ENCODE assay signal across 14 cellular contexts in the genomic region with DNA sequence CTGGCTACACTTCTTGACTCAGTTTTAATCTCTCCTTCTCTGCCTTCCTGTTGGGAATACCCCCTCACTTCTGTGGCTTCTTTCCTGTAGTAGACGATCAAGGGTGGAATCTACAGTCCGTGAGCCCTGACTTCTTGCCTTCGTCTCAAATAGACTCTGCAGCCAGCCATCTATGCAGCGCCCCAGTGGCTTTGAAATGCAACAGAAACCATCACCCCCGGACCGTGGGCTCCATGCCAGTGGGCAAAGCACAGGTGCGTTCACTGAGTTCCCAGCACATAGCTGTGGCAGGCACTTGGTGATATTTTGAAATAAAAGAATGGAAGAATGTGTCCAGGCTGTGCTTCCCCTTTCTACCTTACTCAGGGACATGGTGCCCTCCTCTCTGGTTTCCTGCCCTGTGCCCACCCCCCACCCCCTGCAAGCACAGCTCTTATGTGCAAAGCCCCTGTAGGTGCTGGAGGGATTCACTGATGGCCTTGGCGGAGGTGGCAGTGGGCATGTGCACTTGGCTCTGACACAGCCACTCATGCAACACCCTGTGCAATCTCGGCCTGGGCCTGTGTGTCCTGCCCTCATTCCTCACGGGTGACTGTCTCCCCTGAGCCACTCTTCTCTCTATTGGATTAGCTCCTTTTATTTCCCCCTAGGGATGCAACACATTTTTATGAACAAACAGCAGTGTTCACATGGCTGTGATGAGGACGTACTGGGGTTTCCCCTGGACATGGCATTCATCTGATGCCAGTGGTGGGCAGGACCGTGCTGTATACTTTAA. TPM values are rescaled to one million over a fixed set of nuclear protein-coding genes. Genes with fewer than 3 reads are reported as not detected.
DNase-seq lines count a peak whose midpoint lies in the region; ATAC-seq and TF ChIP-seq lines count a peak whose summit lies in the region.
"Had no signal": no experiment of that assay in that cellular context is flagged by ENCODE, and none has a peak within 500 bp of the region (broad histone marks: within the 10 kb centered on the region; RNA-seq: fewer than 3 reads in every experiment).

No MANE protein-coding gene starts in this region.

- H3K4me3 ChIP-seq in NB4 (ENCODE audit: low read depth, low read length), result no peak overlapping the region
- H3K4me3 ChIP-seq in mesenchymal stem cell (ENCODE audit: insufficient read depth in 1 of 2, low read depth in 1 of 2, low read length in 2 of 2), result no peak overlapping the region
- H3K4me3 ChIP-seq: esophagus muscularis mucosa had no signal

- H3K27me3 ChIP-seq in mesenchymal stem cell (ENCODE audit: control insufficient read depth in 1 of 2, insufficient read depth in 1 of 2, low read length in 2 of 2), result peaks cover 13 to 36% of the 10 kb centered on the region in 2 experiments
- H3K27me3 ChIP-seq: esophagus muscularis mucosa had no signal

- no peak overlapping the region for H4K8ac ChIP-seq in mesenchymal stem cell (ENCODE audit: low read length)

- H2BK12ac ChIP-seq in mesenchymal stem cell (ENCODE audit: low read length in 2 of 2), result no peak overlapping the region

- H3K4me1 ChIP-seq in mesenchymal stem cell (ENCODE audit: control insufficient read depth, insufficient read depth, low read depth, low read length), result peaks cover 36% of the 10 kb centered on the region

- no peak overlapping the region for H2BK120ac ChIP-seq in mesenchymal stem cell (ENCODE audit: low read depth, low read length)

- no peaks in the 10 kb centered on the region for H3K9me3 ChIP-seq in mesenchymal stem cell (ENCODE audit: control insufficient read depth, low read length)
- H3K9me3 ChIP-seq: esophagus muscularis mucosa had no signal

- H3K4me2 ChIP-seq in mesenchymal stem cell (ENCODE audit: low read length, poor library complexity, severe bottlenecking), result no peak overlapping the region

- no peak overlapping the region for H3K23ac ChIP-seq in mesenchymal stem cell (ENCODE audit: low read length in 2 of 2)

- no peak overlapping the region for H3K9ac ChIP-seq in mesenchymal stem cell (ENCODE audit: low read length)

- WGBS in mesenchymal stem cell, result 77% methylated on average over 12 of the region's 12 CpGs

- no peak overlapping the region for H4K91ac ChIP-seq in mesenchymal stem cell (ENCODE audit: low read length)

- H2AFZ ChIP-seq in mesenchymal stem cell (ENCODE audit: low read depth, low read length), result no peak overlapping the region

- no peak overlapping the region for H2AK5ac ChIP-seq in mesenchymal stem cell (ENCODE audit: low read length, severe bottlenecking)

- H2BK5ac ChIP-seq in mesenchymal stem cell (ENCODE audit: low read depth, low read length, poor library complexity, severe bottlenecking), result no peak overlapping the region

- no peak overlapping the region for H3K18ac ChIP-seq in mesenchymal stem cell (ENCODE audit: low read depth in 1 of 2, low read length in 2 of 2)

- ATAC-seq in HG03354 (IDR thresholded peaks at IDR 0.05; ENCODE audit: poor library complexity, severe bottlenecking, unreplicated experiment), result no peak
- ATAC-seq in HG02763 (IDR thresholded peaks at IDR 0.05; ENCODE audit: unreplicated experiment), result no peak

- no peaks in the 10 kb centered on the region for H3K79me1 ChIP-seq in mesenchymal stem cell (replicated peaks; ENCODE audit: low read length, poor library complexity, severe bottlenecking)

- no peak overlapping the region for H3K4ac ChIP-seq in mesenchymal stem cell (ENCODE audit: low read depth in 1 of 2, low read length in 2 of 2)

- no peak overlapping the region for H3K27ac ChIP-seq in mesenchymal stem cell (ENCODE audit: low read length, poor library complexity, severe bottlenecking)

- TF ChIP-seq POLR2A in NB4 (IDR thresholded peaks at IDR 0.05; ENCODE audit: extremely low read depth, insufficient read length), result no peak

- peaks cover 0 to 2% of the 10 kb centered on the region in 2 experiments for H3K36me3 ChIP-seq in mesenchymal stem cell (ENCODE audit: control insufficient read depth in 1 of 2, insufficient read depth in 2 of 2, low read depth in 1 of 2, low read length in 2 of 2)
- H3K36me3 ChIP-seq: esophagus muscularis mucosa had no signal

- H3K14ac ChIP-seq in mesenchymal stem cell (ENCODE audit: low read length in 2 of 2), result peak overlapping the region in 1 of 2 experiments; percentile 36

- TF ChIP-seq CTCF in NB4 (IDR thresholded peaks at IDR 0.05; ENCODE audit: low read depth, low read length), result no peak

- no peak overlapping the region for H2BK15ac ChIP-seq in mesenchymal stem cell (ENCODE audit: low read depth, poor library complexity, severe bottlenecking)

- DNase-seq in AG20443 (ENCODE audit: low spot score) (peak; percentile 79), NB4 (ENCODE audit: low read depth) (peak; percentile 23), dermis blood vessel endothelial cell (peak; percentile 28), mesenchymal stem cell (peak; percentile 77), NCI-H748 treated with DMSO at 0.1 percent for 48 hours (lab: John Stamatoyannopoulos, UW) (no peak), DMS79 treated with DMSO at 0.1 percent for 48 hours (lab: John Stamatoyannopoulos, UW) (no peak)
- DNase-seq: aorta; CD8-positive, alpha-beta memory T cell; NCI-H1436 had no signal

RNA-seq across cellular contexts. Expression of a gene that starts 5.5 kb away (rescaled TPM):
- total RNA-seq in dermis blood vessel endothelial cell, result not detected in 2 replicates
- not detected for polyA plus RNA-seq in mesenchymal stem cell (2013, experiment 1 of 2)
- not detected for polyA plus RNA-seq in mesenchymal stem cell (2013, experiment 2 of 2)
- total RNA-seq: aorta; CD8-positive, alpha-beta memory T cell; esophagus muscularis mucosa; liver; subcutaneous adipose tissue had no signal
- polyA plus RNA-seq: aorta; CD8-positive, alpha-beta memory T cell; liver had no signal

RNA-seq across cellular contexts. Expression of a gene that starts 11.2 kb away (rescaled TPM):
- 0.17 and 4.7 TPM in 2 replicates for total RNA-seq in dermis blood vessel endothelial cell
- 0.40 TPM for polyA plus RNA-seq in mesenchymal stem cell (2013, experiment 1 of 2)
- polyA plus RNA-seq in mesenchymal stem cell (2013, experiment 2 of 2), result 0.68 TPM
- total RNA-seq: CD8-positive, alpha-beta memory T cell had no signal
- polyA plus RNA-seq: CD8-positive, alpha-beta memory T cell had no signal

RNA-seq across cellular contexts. Expression of a gene that starts 13.1 kb away (rescaled TPM):
- total RNA-seq in dermis blood vessel endothelial cell, result not detected in 2 replicates
- not detected for polyA plus RNA-seq in mesenchymal stem cell (2013, experiment 1 of 2)
- not detected for polyA plus RNA-seq in mesenchymal stem cell (2013, experiment 2 of 2)
- total RNA-seq: aorta; CD8-positive, alpha-beta memory T cell; esophagus muscularis mucosa; liver; subcutaneous adipose tissue had no signal
- polyA plus RNA-seq: aorta; CD8-positive, alpha-beta memory T cell; liver had no signal

RNA-seq across cellular contexts. Expression of a gene that starts 13.4 kb away (rescaled TPM):
- 0.14 TPM in 1 of 2 replicates, not detected in the other for total RNA-seq in dermis blood vessel endothelial cell
- not detected for polyA plus RNA-seq in mesenchymal stem cell (2013, experiment 1 of 2)
- polyA plus RNA-seq in mesenchymal stem cell (2013, experiment 2 of 2), result not detected
- total RNA-seq: aorta; CD8-positive, alpha-beta memory T cell; esophagus muscularis mucosa; liver; subcutaneous adipose tissue had no signal
- polyA plus RNA-seq: aorta; CD8-positive, alpha-beta memory T cell; liver had no signal

RNA-seq across cellular contexts. Expression of a gene that starts 31.8 kb away (rescaled TPM):
- 12.3 and 18.1 TPM in 2 replicates for total RNA-seq in dermis blood vessel endothelial cell
- 4.9 TPM for polyA plus RNA-seq in mesenchymal stem cell (2013, experiment 1 of 2)
- 4.5 TPM for polyA plus RNA-seq in mesenchymal stem cell (2013, experiment 2 of 2)

Comparison
In these comparisons a context has a peak if more than half of its experiments do, and no peak if none do; other contexts are left out.
1. DNase-seq: peak in AG20443 (single experiment), NB4 (single experiment), dermis blood vessel endothelial cell (single experiment) and mesenchymal stem cell (single experiment); none in NCI-H748 treated with DMSO at 0.1 percent for 48 hours (single experiment) and DMS79 treated with DMSO at 0.1 percent for 48 hours (single experiment).